Comparison of ENCODE assay signal across 3 cellular contexts in genomic region chr1:178847919-178848318, GRCh38. TPM values are rescaled to one million over a fixed set of nuclear protein-coding genes. Genes with fewer than 3 reads are reported as not detected.
"Had no signal": no experiment of that assay in that cellular context is flagged by ENCODE, and none has a peak within 500 bp of the region (broad histone marks: within the 10 kb centered on the region; RNA-seq: fewer than 3 reads in every experiment).

No MANE protein-coding gene starts in this region.

RNA-seq across cellular contexts. Expression of gene ANGPTL1, which starts 23.0 kb away (rescaled TPM):
- total RNA-seq: H7, HFFc6, HT1080 had no signal
